In the genomic region with DNA sequence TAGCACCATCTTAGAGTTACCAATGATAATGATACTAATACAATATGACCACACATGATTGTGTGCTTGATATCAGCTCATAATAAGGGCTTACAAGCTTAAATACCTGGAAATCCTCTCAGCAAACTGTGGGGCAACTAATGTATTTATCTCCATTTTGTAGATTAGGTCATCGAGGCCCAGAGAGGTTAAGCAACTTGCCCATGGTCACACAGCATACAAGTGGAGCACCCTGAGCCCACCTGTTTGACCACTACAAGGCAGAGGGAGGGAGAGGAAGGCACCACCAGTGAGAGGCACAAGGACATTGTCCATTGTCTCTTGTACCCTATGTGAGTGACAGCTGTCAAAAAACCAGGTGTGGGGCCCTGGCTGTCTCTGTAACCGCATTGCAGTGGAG, we compare ENCODE assay signal across 25 cellular contexts.
DNase-seq lines count a peak whose midpoint lies in the region; ATAC-seq, FAIRE-seq and TF ChIP-seq lines count a peak whose summit lies in the region.
"Had no signal": no experiment of that assay in that cellular context is flagged by ENCODE, and none has a peak within 500 bp of the region (broad histone marks: within the 10 kb centered on the region; RNA-seq: fewer than 3 reads in every experiment).

No MANE protein-coding gene starts in this region.

- H3K27me3 Mint-ChIP-seq in endodermal cell (ENCODE audit: insufficient read depth), result peaks cover 30% of the 10 kb centered on the region
- H3K27me3 Mint-ChIP-seq in activated T-helper 1 cell treated with anti-CD3 and anti-CD28 coated beads, Interleukin-12 subunit alpha, Interleukin-12 subunit beta, Interleukin-2, Interleukin-4 antibody, amounts not matched to agents 30 ng/mL and 10 ng/mL and 1 ng/mL, durations not matched to agents 14 hours and 24 hours and 36 hours (ENCODE audit: insufficient read depth), result no peaks in the 10 kb centered on the region
- H3K27me3 Mint-ChIP-seq: CD4-positive, alpha-beta T cell; CD8-positive, alpha-beta memory T cell had no signal

- no peaks in the 10 kb centered on the region for H4K20me1 ChIP-seq in GM12878 (ENCODE audit: control insufficient read depth, insufficient read depth)
- H4K20me1 ChIP-seq: BLaER1 treated with 17β-estradiol and CSF1 and Interleukin-3, amounts not matched to agents 10 nM and 100 nM had no signal

- peaks cover 19% of the 10 kb centered on the region for H3K9me3 Mint-ChIP-seq in endodermal cell
- peaks cover 6% of the 10 kb centered on the region for H3K9me3 Mint-ChIP-seq in activated T-helper 1 cell treated with anti-CD3 and anti-CD28 coated beads, Interleukin-12 subunit alpha, Interleukin-12 subunit beta, Interleukin-2, Interleukin-4 antibody, amounts not matched to agents 30 ng/mL and 10 ng/mL and 1 ng/mL, durations not matched to agents 14 hours and 24 hours and 36 hours
- H3K9me3 Mint-ChIP-seq: CD4-positive, alpha-beta T cell; CD8-positive, alpha-beta memory T cell had no signal

- H3K4me1 Mint-ChIP-seq in endodermal cell, result peaks cover 25% of the 10 kb centered on the region
- H3K4me1 Mint-ChIP-seq in activated T-helper 1 cell treated with anti-CD3 and anti-CD28 coated beads, Interleukin-12 subunit alpha, Interleukin-12 subunit beta, Interleukin-2, Interleukin-4 antibody, amounts not matched to agents 30 ng/mL and 10 ng/mL and 1 ng/mL, durations not matched to agents 14 hours and 24 hours and 36 hours (ENCODE audit: low read depth), result no peaks in the 10 kb centered on the region

- no peak overlapping the region for H3K27ac Mint-ChIP-seq in endodermal cell
- H3K27ac Mint-ChIP-seq in activated T-helper 1 cell treated with anti-CD3 and anti-CD28 coated beads, Interleukin-12 subunit alpha, Interleukin-12 subunit beta, Interleukin-2, Interleukin-4 antibody, amounts not matched to agents 30 ng/mL and 10 ng/mL and 1 ng/mL, durations not matched to agents 14 hours and 24 hours and 36 hours, result no peak overlapping the region
- H3K27ac Mint-ChIP-seq: CD14-positive monocyte; CD4-positive, alpha-beta T cell had no signal

- H3K36me3 Mint-ChIP-seq in endodermal cell (ENCODE audit: low read depth), result peaks cover 25% of the 10 kb centered on the region
- H3K36me3 Mint-ChIP-seq in activated T-helper 1 cell treated with anti-CD3 and anti-CD28 coated beads, Interleukin-12 subunit alpha, Interleukin-12 subunit beta, Interleukin-2, Interleukin-4 antibody, amounts not matched to agents 30 ng/mL and 10 ng/mL and 1 ng/mL, durations not matched to agents 14 hours and 24 hours and 36 hours (ENCODE audit: low read depth), result peaks cover 9% of the 10 kb centered on the region

- no peak for TF ChIP-seq POLR2A in GM12878 (IDR thresholded peaks at IDR 0.05; ENCODE audit: low read depth, low read length)

- RAD21 ChIA-PET in GM12878 (lab: Charles Lee; ENCODE audit: unreplicated experiment), result no interaction called here

- no peak for DNase-seq in cardiac muscle cell (ENCODE audit: low read depth in 1 of 2, low spot score in 1 of 2)
- no peak for DNase-seq in Right ventricle myocardium superior
- no peak for DNase-seq in GM12878 (ENCODE audit: low read depth, low spot score)
- no peak for DNase-seq in endodermal cell
- DNase-seq in NCI-H128 (lab: John Stamatoyannopoulos, UW; ENCODE audit: unreplicated experiment), result no peak
- no peak for DNase-seq in activated T-helper 1 cell treated with anti-CD3 and anti-CD28 coated beads, Interleukin-12 subunit alpha, Interleukin-12 subunit beta, Interleukin-2, Interleukin-4 antibody, amounts not matched to agents 30 ng/mL and 10 ng/mL and 1 ng/mL, durations not matched to agents 14 hours and 24 hours and 36 hours (ENCODE audit: low spot score)
- DNase-seq: ACHN; AML-193; CD4-positive, alpha-beta T cell; CD8-positive, alpha-beta memory T cell; DMS 273 treated with DMSO at 0.1 percent for 48 hours; DMS79; EL; GDM1; GOT3; H7; HCEC 1CT had no signal

- in situ Hi-C loops in GM12878 (cut with MboI), result loop anchor here (5.0 kb wide), 1 partner anchor 49 kb away; no protein-coding TSS in a partner anchor

- BruUV-seq in GM12878 (replicated peaks; lab: Mats Ljungman, UMichigan), result no TSS peak

- CTCF ChIA-PET in GM12878 (lab: Yijun Ruan, JAX), result no interaction called here

- SMC1A ChIA-PET in GM12878 (lab: Charles Lee; ENCODE audit: uncharacterized antibody, unreplicated experiment), result no interaction called here

- TF ChIP-seq RAD21 in GM12878 (IDR thresholded peaks at IDR 0.05; ENCODE audit: insufficient read depth, low read depth, low read length), result no peak

- H3K4me3 ChIP-seq in cardiac muscle cell (no peak overlapping the region), GM12878 (no peak overlapping the region), endodermal cell (ENCODE audit: low read length) (no peak overlapping the region)
- H3K4me3 ChIP-seq: BLaER1 treated with 17β-estradiol and CSF1 and Interleukin-3, amounts not matched to agents 10 nM and 100 nM had no signal

- ATAC-seq in Right ventricle myocardium superior (ENCODE audit: poor library complexity) (no peak), GM12878 (no peak)

- intact Hi-C loops in Right ventricle myocardium superior (cut with DNase I) (no loop called here), GM12878 (cut with micrococcal nuclease; ENCODE audit: unreplicated experiment) (no loop called here)
- intact Hi-C loops in activated T-helper 1 cell treated with anti-CD3 and anti-CD28 coated beads, Interleukin-12 subunit alpha, Interleukin-12 subunit beta, Interleukin-2, Interleukin-4 antibody, amounts not matched to agents 30 ng/mL and 10 ng/mL and 1 ng/mL, durations not matched to agents 14 hours and 24 hours and 36 hours (cut with micrococcal nuclease), result no loop called here

- no peak overlapping the region for H2AFZ ChIP-seq in GM12878 (ENCODE audit: control insufficient read depth, low read depth, low read length)

- FAIRE-seq in GM12878 (lab: Jason Lieb, UNC), result no peak
- FAIRE-seq: A204.1, D721Med, GM12891, GM18507 had no signal

- no peak overlapping the region for H3K4me2 ChIP-seq in GM12878 (ENCODE audit: control insufficient read depth, insufficient read depth)
- H3K4me2 ChIP-seq: BLaER1 treated with 17β-estradiol and CSF1 and Interleukin-3, amounts not matched to agents 10 nM and 100 nM had no signal

- POLR2A ChIA-PET in GM12878 (lab: Charles Lee), result no interaction called here

- 57% methylated on average over 2 of the region's 2 CpGs for WGBS in GM12878 (ENCODE audit: insufficient coverage, insufficient replicate concordance, low lambda C conversion rate, missing lambda C conversion rate)
- 85 to 88% methylated on average over 2 of the region's 2 CpGs for WGBS in endodermal cell (ENCODE audit: insufficient coverage in 1 of 2, insufficient read length in 1 of 2), 2 experiments

- TF ChIP-seq CTCF in cardiac muscle cell (IDR thresholded peaks at IDR 0.05; ENCODE audit: low read depth, low read length) (no peak), GM12878 (IDR thresholded peaks at IDR 0.05 in 2 of 3, conservative IDR thresholded peaks at IDR 0.05 in 1 of 3; ENCODE audit: control insufficient read depth in 2 of 3, extremely low read depth in 1 of 3, insufficient read depth in 1 of 3, low read depth in 3 of 3, low read length in 3 of 3) (no peak), endodermal cell (conservative IDR thresholded peaks at IDR 0.05) (no peak)

- H3K27me3 ChIP-seq in cardiac muscle cell, result no peaks in the 10 kb centered on the region
- no peaks in the 10 kb centered on the region for H3K27me3 ChIP-seq in GM12878 (replicated peaks in 1 of 2; ENCODE audit: control insufficient read depth in 2 of 2, insufficient read depth in 2 of 2, low read length in 1 of 2)
- peaks cover 8% of the 10 kb centered on the region for H3K27me3 ChIP-seq in endodermal cell (ENCODE audit: control insufficient read depth, insufficient read depth, low read length, poor library complexity, severe bottlenecking)
- H3K27me3 ChIP-seq: BE2C; BLaER1 treated with 17β-estradiol and CSF1 and Interleukin-3, amounts not matched to agents 10 nM and 100 nM had no signal

- no peaks in the 10 kb centered on the region for H3K79me2 ChIP-seq in GM12878 (ENCODE audit: control insufficient read depth, insufficient read depth, low read length)

- peaks cover 31% of the 10 kb centered on the region for H3K4me1 ChIP-seq in cardiac muscle cell (ENCODE audit: low read depth)
- H3K4me1 ChIP-seq in GM12878 (ENCODE audit: control insufficient read depth, insufficient read depth, low read length), result peaks cover 8% of the 10 kb centered on the region
- peaks cover 2% of the 10 kb centered on the region for H3K4me1 ChIP-seq in endodermal cell (ENCODE audit: control insufficient read depth, insufficient read depth, low read length)

- H3K27ac ChIP-seq in cardiac muscle cell (peak overlapping the region; percentile 11), GM12878 (ENCODE audit: control insufficient read depth, insufficient read depth) (no peak overlapping the region), endodermal cell (ENCODE audit: low read depth, low read length) (peak overlapping the region; percentile 52)
- H3K27ac ChIP-seq: 22Rv1; BLaER1 treated with 17β-estradiol and CSF1 and Interleukin-3, amounts not matched to agents 10 nM and 100 nM had no signal

- H3K9ac ChIP-seq in GM12878 (ENCODE audit: control insufficient read depth, insufficient read depth, low read length) (no peak overlapping the region), endodermal cell (ENCODE audit: extremely low read depth, low read length, poor library complexity, severe bottlenecking) (no peak overlapping the region)
- H3K9ac ChIP-seq: BLaER1 treated with 17β-estradiol and CSF1 and Interleukin-3, amounts not matched to agents 10 nM and 100 nM had no signal

- H3K36me3 ChIP-seq in cardiac muscle cell (no peaks in the 10 kb centered on the region), GM12878 (ENCODE audit: control insufficient read depth in 2 of 2, insufficient read depth in 2 of 2, low read length in 1 of 2) (peaks cover 0 to 4% of the 10 kb centered on the region in 2 experiments; a peak in 1 of 4 replicates), endodermal cell (ENCODE audit: control insufficient read depth, insufficient read depth, low read length) (peaks cover 13% of the 10 kb centered on the region)

- TF ChIP-seq EP300 in GM12878 (IDR thresholded peaks at IDR 0.05; ENCODE audit: borderline replicate concordance in 1 of 2, control insufficient read depth in 1 of 2, low read depth in 2 of 2, low read length in 2 of 2), result no peak

- H3K4me3 Mint-ChIP-seq in endodermal cell, result no peak overlapping the region
- no peak overlapping the region for H3K4me3 Mint-ChIP-seq in activated T-helper 1 cell treated with anti-CD3 and anti-CD28 coated beads, Interleukin-12 subunit alpha, Interleukin-12 subunit beta, Interleukin-2, Interleukin-4 antibody, amounts not matched to agents 30 ng/mL and 10 ng/mL and 1 ng/mL, durations not matched to agents 14 hours and 24 hours and 36 hours
- H3K4me3 Mint-ChIP-seq: CD14-positive monocyte; CD4-positive, alpha-beta T cell; CD8-positive, alpha-beta memory T cell had no signal

- H3K9me3 ChIP-seq in cardiac muscle cell (ENCODE audit: low read depth) (no peaks in the 10 kb centered on the region), GM12878 (replicated peaks; ENCODE audit: control insufficient read depth, insufficient read depth, low read length) (no peaks in the 10 kb centered on the region; the same call in 2 of the 3 replicates), endodermal cell (ENCODE audit: control insufficient read depth, low read length) (peaks cover 15% of the 10 kb centered on the region)

TF ChIP-seq in GM12878, 131 proteins besides CTCF, POLR2A, EP300 and RAD21 (continues in another document):
- no peak for TF ChIP-seq SMC3 (IDR thresholded peaks at IDR 0.05; ENCODE audit: borderline replicate concordance, low read length)
